ENCODE assay signal across 15 cellular contexts in the genomic region with DNA sequence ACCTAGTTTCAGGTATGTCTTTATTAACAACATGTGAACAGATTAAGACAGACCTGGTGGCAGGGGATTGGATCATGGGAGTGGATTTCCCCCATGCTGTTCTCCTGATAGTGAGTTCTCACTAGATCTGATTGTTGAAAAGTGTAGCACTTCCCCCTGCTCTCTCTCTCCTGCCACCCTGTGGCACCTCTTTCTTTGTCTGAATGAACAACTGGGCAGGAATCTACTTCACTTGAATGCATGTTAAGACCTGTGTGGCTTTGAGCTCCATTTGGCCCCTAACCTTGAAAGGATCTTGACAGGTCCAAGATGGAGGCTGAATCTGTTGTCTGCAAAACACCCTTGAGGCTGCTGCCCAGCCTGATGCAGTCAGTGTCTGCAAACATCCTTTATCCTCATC.
A peak's percentile ranks its signal among the peaks of the same experiment; 100 is the strongest.
DNase-seq lines count a peak whose midpoint lies in the region; ATAC-seq and TF ChIP-seq lines count a peak whose summit lies in the region.
"Had no signal": no experiment of that assay in that cellular context is flagged by ENCODE, and none has a peak within 500 bp of the region (broad histone marks: within the 10 kb centered on the region; RNA-seq: fewer than 3 reads in every experiment).

No MANE protein-coding gene starts in this region.

- intact Hi-C loops in HCT116 (cut with micrococcal nuclease) = no loop called here

- 0 out of 2 replicates have a peak, but pooled peaks have one; percentile 11 for TF ChIP-seq RAD21 in HCT116 (IDR thresholded peaks at IDR 0.05; ENCODE audit: low read depth)

- DNase-seq in NCI-H1436 (lab: John Stamatoyannopoulos, UW) (peak; percentile 15), NCI-H1436 treated with DMSO at 0.1 percent for 48 hours (lab: John Stamatoyannopoulos, UW) (no peak), HCT116 (ENCODE audit: low read depth, low spot score) (no peak), SW480 (ENCODE audit: low spot score) (peak; percentile 11), kidney tubule cell (ENCODE audit: low spot score) (peak; percentile 23), right atrium auricular region (ENCODE audit: low spot score) (no peak)
- no peak for DNase-seq in stimulated activated naive CD4-positive, alpha-beta T cell treated with Interleukin-2 at 50 U/mL for 16 hours (lab: John Stamatoyannopoulos, UW)
- DNase-seq: activated T-cell treated with anti-CD3 and anti-CD28 coated beads for 4 hours; body of pancreas; left cardiac atrium; NCI-H526 treated with DMSO at 0.1 percent for 48 hours; occipital lobe; stimulated activated CD4-positive, alpha-beta T cell treated with anti-CD3 and anti-CD28 coated beads, Interleukin-2, amount 100 ng/mL, for 48 hours had no signal

- H3K36me3 ChIP-seq in HCT116 (ENCODE audit: control insufficient read depth in 1 of 2, insufficient read depth in 2 of 2, low read length in 2 of 2) = no peaks in the 10 kb centered on the region
- H3K36me3 ChIP-seq in right atrium auricular region = no peaks in the 10 kb centered on the region
- H3K36me3 ChIP-seq: suprapubic skin had no signal

- BruUV-seq in HCT116 (replicated peaks; lab: Mats Ljungman, UMichigan) = no TSS peak

- no peak overlapping the region for H3K4me2 ChIP-seq in HCT116 (ENCODE audit: low read length)

- POLR2A ChIA-PET in HCT116 (lab: Charles Lee) = no interaction called here

- H3K4me3 ChIP-seq in HCT116 (replicated peaks in 1 of 2; ENCODE audit: low read depth in 1 of 2, low read length in 2 of 2) (no peak overlapping the region), right atrium auricular region (no peak overlapping the region)
- H3K4me3 ChIP-seq: body of pancreas, suprapubic skin had no signal

- H3K79me2 ChIP-seq in HCT116 (ENCODE audit: insufficient read depth, low read length) = no peaks in the 10 kb centered on the region

- H3K27ac ChIP-seq in HCT116 (ENCODE audit: low read depth, low read length) = no peak overlapping the region
- H3K27ac ChIP-seq in right atrium auricular region = no peak overlapping the region
- H3K27ac ChIP-seq: body of pancreas, suprapubic skin had no signal

- no peak overlapping the region for H2AFZ ChIP-seq in HCT116 (ENCODE audit: low read depth, low read length, poor library complexity, severe bottlenecking)

- H3K4me1 ChIP-seq in HCT116 (ENCODE audit: control insufficient read depth in 1 of 2, insufficient read depth in 2 of 2, low read length in 2 of 2) = no peaks in the 10 kb centered on the region
- no peaks in the 10 kb centered on the region for H3K4me1 ChIP-seq in right atrium auricular region
- H3K4me1 ChIP-seq: body of pancreas, suprapubic skin had no signal

- RAD21 ChIA-PET in HCT116 (lab: Charles Lee; ENCODE audit: low non-redundant PET in 1 of 2, low total read pairs in 2 of 2, uncharacterized antibody in 2 of 2, unreplicated experiment in 2 of 2) = interaction anchor here in 1 of 2 experiments (1.5 kb wide), 1 partner anchor 14 kb away, joined by 3 read pairs; no protein-coding TSS in a partner anchor

- peak; percentile 76 for ATAC-seq in HCT116
- no peak for ATAC-seq in GM21360 (IDR thresholded peaks at IDR 0.05; ENCODE audit: unreplicated experiment)
- ATAC-seq: body of pancreas, left cardiac atrium had no signal

- TF ChIP-seq CTCF in HCT116 (IDR thresholded peaks at IDR 0.05 in 2 of 3, conservative IDR thresholded peaks at IDR 0.05 in 1 of 3; ENCODE audit: borderline replicate concordance in 1 of 3, insufficient read depth in 1 of 3, low read depth in 2 of 3, low read length in 2 of 3) (peak in 2 of 3 experiments; percentile 5 to 19; a peak in 1 of 6 replicates), right atrium auricular region (IDR thresholded peaks at IDR 0.05) (no peak)

- no peak overlapping the region for H3K9ac ChIP-seq in HCT116 (ENCODE audit: low read length)

- no peak for TF ChIP-seq POLR2A in HCT116 (IDR thresholded peaks at IDR 0.05; ENCODE audit: borderline replicate concordance, extremely low read depth, insufficient read depth, insufficient read length)

- H3K27me3 ChIP-seq in HCT116 (ENCODE audit: insufficient read depth, low read length) = peaks cover 7% of the 10 kb centered on the region; the same call in 1 of the 2 replicates
- H3K27me3 ChIP-seq in right atrium auricular region = no peaks in the 10 kb centered on the region
- H3K27me3 ChIP-seq: body of pancreas, suprapubic skin had no signal

- H3K9me3 ChIP-seq in HCT116 (ENCODE audit: control insufficient read depth in 1 of 2, insufficient read depth in 1 of 2, low read depth in 1 of 2, low read length in 2 of 2) (no peaks in the 10 kb centered on the region), right atrium auricular region (peaks cover 0 to 9% of the 10 kb centered on the region in 2 donors)
- H3K9me3 ChIP-seq: body of pancreas had no signal

- H4K20me1 ChIP-seq in HCT116 (ENCODE audit: insufficient read depth) = no peaks in the 10 kb centered on the region

- CTCF ChIA-PET in HCT116 (lab: Charles Lee) = interaction anchor here (0.7 to 0.9 kb wide), 3 partner anchors 11 to 15 kb away, joined by 3 to 5 read pairs (median 3); no protein-coding TSS in a partner anchor

- no peaks in the 10 kb centered on the region for H3K9me2 ChIP-seq in HCT116 (ENCODE audit: insufficient read depth)

TF ChIP-seq in HCT116, 20 proteins besides CTCF, POLR2A, EP300 and RAD21:
- no peak for TF ChIP-seq FOSL1 (IDR thresholded peaks at IDR 0.05; ENCODE audit: low read depth)
- no peak for TF ChIP-seq EZH2phosphoT487 (IDR thresholded peaks at IDR 0.05; ENCODE audit: borderline replicate concordance)
- no peak for TF ChIP-seq CEBPB (IDR thresholded peaks at IDR 0.05; ENCODE audit: low read depth)

Comparison
In these comparisons a context has a peak if more than half of its experiments do, and no peak if none do; other contexts are left out.
1. DNase-seq: peak in NCI-H1436 (single experiment), SW480 (single experiment) and kidney tubule cell (single experiment); none in NCI-H1436 treated with DMSO at 0.1 percent for 48 hours (single experiment), HCT116 (single experiment), right atrium auricular region (single experiment) and stimulated activated naive CD4-positive, alpha-beta T cell treated with Interleukin-2 at 50 U/mL for 16 hours (single experiment).
2. CTCF ChIP-seq: peak in HCT116 (2 of 3); none in right atrium auricular region (0 of 2).